1 cellular context compared by ENCODE assay signal in the genomic region with DNA sequence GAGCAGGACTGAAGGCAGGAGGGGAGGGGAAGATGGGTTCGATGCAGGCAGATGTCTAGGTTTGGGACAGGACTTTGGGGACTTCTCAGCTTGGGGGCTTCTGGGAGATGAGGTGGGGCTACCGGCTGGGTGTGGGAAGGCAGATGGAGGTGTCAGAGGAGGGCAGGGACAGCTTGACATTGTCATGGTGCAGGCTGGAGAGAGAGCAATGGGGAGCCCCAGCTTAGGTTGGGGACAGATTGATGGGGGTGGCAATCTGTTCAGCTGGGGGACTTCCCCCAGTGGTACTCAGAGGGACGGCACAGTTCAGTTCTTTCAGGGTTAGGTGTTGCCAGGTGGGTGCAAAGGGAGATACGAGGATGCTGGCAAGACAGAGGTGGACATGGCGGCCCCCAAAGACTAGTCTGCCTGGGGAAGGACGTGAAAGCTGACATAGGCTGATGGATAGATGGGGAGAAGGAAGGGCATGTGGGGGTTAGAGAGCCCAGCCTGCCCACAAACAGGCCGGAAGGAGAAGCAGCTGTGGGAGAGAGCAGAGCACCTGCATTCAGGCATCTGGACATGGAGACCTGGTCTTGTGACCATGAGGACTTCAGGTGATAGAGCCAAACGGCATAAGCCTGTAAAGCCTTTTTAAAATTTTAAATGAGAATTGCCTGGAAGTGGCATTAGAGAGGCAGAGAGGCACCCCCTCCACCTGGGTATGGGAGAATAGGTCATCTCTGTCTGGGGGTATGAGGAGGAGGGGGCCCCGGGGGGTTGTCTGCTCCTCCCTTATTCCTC.
TF ChIP-seq lines count a peak whose summit lies in the region.

No MANE protein-coding gene starts in this region.

TF ChIP-seq in GM12878, 131 proteins besides CTCF, POLR2A, EP300 and RAD21:
- TF ChIP-seq RBBP5 (conservative IDR thresholded peaks at IDR 0.05) (no peak), NR2F1 (conservative IDR thresholded peaks at IDR 0.05) (no peak), ZNF622 (IDR thresholded peaks at IDR 0.05) (no peak), MXI1 (IDR thresholded peaks at IDR 0.05; ENCODE audit: low read depth, low read length) (no peak), DPF2 (IDR thresholded peaks at IDR 0.05) (no peak)
